Comparison of ENCODE assay signal across 8 cellular contexts in genomic region chr2:95165030-95165370, GRCh38. TPM values are rescaled to one million over a fixed set of nuclear protein-coding genes. Genes with fewer than 3 reads are reported as not detected.
DNase-seq lines count a peak whose midpoint lies in the region; ATAC-seq, FAIRE-seq and TF ChIP-seq lines count a peak whose summit lies in the region.

No MANE protein-coding gene starts in this region.

- peak overlapping the region; percentile 100 for H3K27ac Mint-ChIP-seq in endodermal cell

- no peak for TF ChIP-seq POLR2A in NB4 (IDR thresholded peaks at IDR 0.05; ENCODE audit: extremely low read depth, insufficient read length)

- H3K9me3 Mint-ChIP-seq in endodermal cell: no peaks in the 10 kb centered on the region

- intact Hi-C loops in pancreas (cut with DNase I): no loop called here

- CTCF ChIA-PET in AG04450 (lab: Charles Lee): interaction anchor here (1.6 to 1.8 kb wide), 2 partner anchors 11 to 180 kb away, joined by 6 read pairs; no protein-coding TSS in a partner anchor

- H3K9me3 ChIP-seq in AG04450 (ENCODE audit: control insufficient read depth, insufficient read depth, low read length) (no peaks in the 10 kb centered on the region), endodermal cell (ENCODE audit: control insufficient read depth, low read length) (no peaks in the 10 kb centered on the region), pancreas (no peaks in the 10 kb centered on the region)

- peaks cover 3% of the 10 kb centered on the region for H3K27me3 Mint-ChIP-seq in endodermal cell (ENCODE audit: insufficient read depth)

- TF ChIP-seq CTCF in AG04450 (IDR thresholded peaks at IDR 0.05; ENCODE audit: low read depth, low read length) (no peak), NB4 (IDR thresholded peaks at IDR 0.05; ENCODE audit: low read depth, low read length) (no peak), endodermal cell (conservative IDR thresholded peaks at IDR 0.05) (no peak), pancreas (IDR thresholded peaks at IDR 0.05) (no peak)

- H3K27ac ChIP-seq in AG04450 (ENCODE audit: low read depth, low read length): peak overlapping the region; percentile 88
- H3K27ac ChIP-seq in endodermal cell (ENCODE audit: low read depth, low read length): no peak overlapping the region
- H3K27ac ChIP-seq in pancreas: peak overlapping the region; percentile 89 to 93 (median 90)

- H3K4me1 ChIP-seq in endodermal cell (ENCODE audit: control insufficient read depth, insufficient read depth, low read length): no peaks in the 10 kb centered on the region
- H3K4me1 ChIP-seq in pancreas: peaks cover 6 to 14% (median 13%) of the 10 kb centered on the region in 3 donors

- DNase-seq in AG04450 (ENCODE audit: low read depth, low spot score): no peak
- no peak for DNase-seq in NB4 (ENCODE audit: low read depth)
- DNase-seq in endodermal cell: no peak
- no peak for DNase-seq in pancreas
- no peak for DNase-seq in KG1 (lab: John Stamatoyannopoulos, UW)
- no peak for DNase-seq in cerebellum (ENCODE audit: low spot score)
- DNase-seq in stimulated activated naive CD4-positive, alpha-beta T cell (lab: John Stamatoyannopoulos, UW): no peak

- H3K27me3 ChIP-seq in AG04450 (ENCODE audit: control insufficient read depth, insufficient read depth, low read length) (no peaks in the 10 kb centered on the region), endodermal cell (ENCODE audit: control insufficient read depth, insufficient read depth, low read length, poor library complexity, severe bottlenecking) (no peaks in the 10 kb centered on the region), pancreas (no peaks in the 10 kb centered on the region)

- H3K36me3 ChIP-seq in endodermal cell (ENCODE audit: control insufficient read depth, insufficient read depth, low read length) (no peaks in the 10 kb centered on the region), pancreas (no peaks in the 10 kb centered on the region)

- FAIRE-seq in pancreas (lab: Jason Lieb, UNC): no peak

- POLR2A ChIA-PET in AG04450 (lab: Yijun Ruan, JAX): interaction anchor here (0.7 to 1.2 kb wide), 3 partner anchors 11 to 49 kb away, joined by 3 to 9 read pairs (median 4); partner anchors contain the start of gene MRPS5

- H3K9ac ChIP-seq in endodermal cell (ENCODE audit: extremely low read depth, low read length, poor library complexity, severe bottlenecking): peak overlapping the region; percentile 88

- peaks cover 6% of the 10 kb centered on the region for H3K36me3 Mint-ChIP-seq in endodermal cell (ENCODE audit: low read depth)

- H3K4me3 ChIP-seq in AG04450 (ENCODE audit: low read depth, low read length): peak overlapping the region; percentile 99
- peak overlapping the region; percentile 81 for H3K4me3 ChIP-seq in NB4 (ENCODE audit: low read depth, low read length)
- peak overlapping the region; percentile 94 for H3K4me3 ChIP-seq in endodermal cell (ENCODE audit: low read length)
- peak overlapping the region; percentile 36 to 75 (median 60) for H3K4me3 ChIP-seq in pancreas

- peak overlapping the region; percentile 95 for H3K4me3 Mint-ChIP-seq in endodermal cell

- WGBS in endodermal cell (ENCODE audit: insufficient coverage in 1 of 2, insufficient read length in 1 of 2), 2 experiments: 1 to 3% methylated on average over 9 of the region's 9 CpGs
- WGBS in pancreas, 2 donors: 0 to 1% methylated on average over 9 of the region's 9 CpGs

- ATAC-seq in GM21423 (IDR thresholded peaks at IDR 0.05; ENCODE audit: unreplicated experiment) (peak; percentile 16), pancreas (peak; percentile 31 to 57 (median 49))

- H3K4me1 Mint-ChIP-seq in endodermal cell: peaks cover 20% of the 10 kb centered on the region

RNA-seq across cellular contexts. Expression of gene ZNF2, which starts 0.6 kb away (rescaled TPM):
- polyA plus RNA-seq in AG04450 (2011; rRNA removed) (4.1 and 4.8 TPM in 2 replicates), pancreas (1 to 10 TPM in 1 of 2 donors, under 1 TPM in 1; 0.80 to 1.9 TPM)
- 8.3 and 9.6 TPM in 2 replicates for polyA minus RNA-seq in AG04450 (2011; rRNA and poly(A)+ RNA removed)
- total RNA-seq in endodermal cell (1 to 10 TPM; 2.9 to 4.1 TPM), pancreas (1 to 10 TPM; 1.4 to 2.9 (median 2.3) TPM), cerebellum (8.0 TPM)
- polyA plus RNA-seq in endodermal cell (2013, experiment 1 of 2): 5.9 TPM
- polyA plus RNA-seq in endodermal cell (2013, experiment 2 of 2): 5.5 TPM

RNA-seq across cellular contexts. Expression of gene ZNF514, which starts 5.4 kb away (rescaled TPM):
- polyA plus RNA-seq in AG04450 (2011; rRNA removed): 7.8 and 9.8 TPM in 2 replicates
- polyA minus RNA-seq in AG04450 (2011; rRNA and poly(A)+ RNA removed): 6.1 and 9.2 TPM in 2 replicates
- total RNA-seq in endodermal cell: 10 to 100 TPM; 27.8 to 37.1 TPM
- 19.8 TPM for polyA plus RNA-seq in endodermal cell (2013, experiment 1 of 2)
- polyA plus RNA-seq in endodermal cell (2013, experiment 2 of 2): 19.8 TPM
- 10 to 100 TPM in 1 of 6 donors, 1 to 10 TPM in 5; 7.2 to 16.3 (median 8.0) TPM for total RNA-seq in pancreas
- 10 to 100 TPM; 12.7 to 16.0 TPM for polyA plus RNA-seq in pancreas
- total RNA-seq in cerebellum: 33.6 TPM

RNA-seq across cellular contexts. Expression of gene ZNF892, which starts 42.3 kb away (rescaled TPM):
- 1.6 TPM in 2 replicates for polyA plus RNA-seq in AG04450 (2011; rRNA removed)
- 4.7 and 6.0 TPM in 2 replicates for polyA minus RNA-seq in AG04450 (2011; rRNA and poly(A)+ RNA removed)
- 10 to 100 TPM; 14.7 to 16.7 TPM for total RNA-seq in endodermal cell
- polyA plus RNA-seq in endodermal cell (2013, experiment 1 of 2): 5.5 TPM
- polyA plus RNA-seq in endodermal cell (2013, experiment 2 of 2): 7.6 TPM
- total RNA-seq in pancreas: 1 to 10 TPM; 1.5 to 5.2 (median 3.0) TPM
- under 1 TPM; 0.63 to 0.76 TPM for polyA plus RNA-seq in pancreas
- 30.4 TPM for total RNA-seq in cerebellum

RNA-seq across cellular contexts. Expression of gene MRPS5, which starts 43.4 kb away (rescaled TPM):
- polyA plus RNA-seq in AG04450 (2011; rRNA removed) (50.2 and 55.7 TPM in 2 replicates), pancreas (10 to 100 TPM; 42.5 to 55.2 TPM)
- polyA minus RNA-seq in AG04450 (2011; rRNA and poly(A)+ RNA removed): 33.1 and 38.9 TPM in 2 replicates
- total RNA-seq in endodermal cell (10 to 100 TPM; 57.9 to 59.0 TPM), pancreas (10 to 100 TPM; 14.8 to 28.0 (median 17.9) TPM), cerebellum (49.5 TPM)
- polyA plus RNA-seq in endodermal cell (2013, experiment 1 of 2): 72.0 TPM
- 61.4 TPM for polyA plus RNA-seq in endodermal cell (2013, experiment 2 of 2)
